ENCODE assay signal across 27 cellular contexts in genomic region chr13:50276550-50276949, GRCh38.
"Had no signal": no experiment of that assay in that cellular context is flagged by ENCODE, and none has a peak within 500 bp of the region (broad histone marks: within the 10 kb centered on the region; RNA-seq: fewer than 3 reads in every experiment).

No MANE protein-coding gene starts in this region.

- H3K4me1 Mint-ChIP-seq: endodermal cell, mesothelial cell of epicardium had no signal

- FAIRE-seq: keratinocyte had no signal

- H3K27me3 Mint-ChIP-seq: effector memory CD8-positive, alpha-beta T cell had no signal

- DNase-seq: colonic mucosa; cortex of kidney; effector CD8-positive, alpha-beta T cell; effector memory CD8-positive, alpha-beta T cell; endodermal cell; erythroblast; esophagus squamous epithelium; foreskin fibroblast; foreskin melanocyte; gastrocnemius medialis; glutamatergic neuron; head of caudate nucleus; heart right ventricle; hippocampal formation; left cardiac atrium; left lung; left ventricle myocardium superior; lower lobe of right lung; mesenchymal stem cell; mucosa of descending colon; naive B cell; natural killer cell had no signal

- H3K27me3 ChIP-seq: colonic mucosa, gastrocnemius medialis, heart right ventricle, left lung had no signal

- H3K4me3 ChIP-seq: colonic mucosa, esophagus squamous epithelium, gastrocnemius medialis, heart right ventricle, left lung, lower lobe of right lung, mucosa of descending colon had no signal

- H3K27ac Mint-ChIP-seq: dendritic cell treated with granulocyte-macrophage colony-stimulating factor and Interleukin-4, amounts not matched to agents 40 ng/mL and 50 ng/mL, for 4 days; endodermal cell; mesothelial cell of epicardium; natural killer cell had no signal

- H3K9me3 Mint-ChIP-seq: dendritic cell treated with granulocyte-macrophage colony-stimulating factor and Interleukin-4, amounts not matched to agents 40 ng/mL and 50 ng/mL, for 4 days; effector memory CD8-positive, alpha-beta T cell; natural killer cell had no signal

- H3K9me3 ChIP-seq: colonic mucosa, gastrocnemius medialis, lower lobe of right lung, mucosa of descending colon had no signal

- ATAC-seq: effector memory CD8-positive, alpha-beta T cell; esophagus mucosa; gastrocnemius medialis; heart right ventricle; left cardiac atrium; left lung; left ventricle myocardium superior; lower lobe of right lung; mucosa of descending colon; natural killer cell had no signal

- H3K27ac ChIP-seq: colonic mucosa, epithelial cell of prostate, esophagus squamous epithelium, gastrocnemius medialis, heart right ventricle, left lung, lower lobe of right lung had no signal

- H3K36me3 ChIP-seq: colonic mucosa, esophagus squamous epithelium, gastrocnemius medialis, heart right ventricle, left lung, lower lobe of right lung had no signal

- H3K4me1 ChIP-seq: colonic mucosa, esophagus squamous epithelium, gastrocnemius medialis, heart right ventricle, left lung, lower lobe of right lung had no signal

- H3K4me3 Mint-ChIP-seq: dendritic cell treated with granulocyte-macrophage colony-stimulating factor and Interleukin-4, amounts not matched to agents 40 ng/mL and 50 ng/mL, for 4 days; effector memory CD8-positive, alpha-beta T cell; endodermal cell; mesothelial cell of epicardium; naive B cell; natural killer cell had no signal

- H3K36me3 Mint-ChIP-seq: natural killer cell had no signal
